Comparison of ENCODE assay signal across 8 cellular contexts in genomic region chr3:12395349-12396012, GRCh38.
DNase-seq lines count a peak whose midpoint lies in the region; ATAC-seq and TF ChIP-seq lines count a peak whose summit lies in the region.

No MANE protein-coding gene starts in this region.

- 83% methylated on average over 5 of the region's 5 CpGs for WGBS in right cardiac atrium

- POLR2A ChIA-PET in CD8-positive, alpha-beta T cell (lab: Charles Lee), result interaction anchor here (0.5 kb wide), 1 partner anchor 844 kb away, joined by 7 read pairs; no protein-coding TSS in a partner anchor

- intact Hi-C loops in CD8-positive, alpha-beta T cell (cut with DNase I, micrococcal nuclease), result no loop called here
- intact Hi-C loops in right cardiac atrium (cut with DNase I), result no loop called here

- no peak for DNase-seq in CD8-positive, alpha-beta T cell
- DNase-seq in activated T-cell treated with anti-CD3 and anti-CD28 coated beads, Interleukin-2, amount 50 U/mL, for 72 hours, result peak; percentile 44 to 50
- no peak for DNase-seq in C1 segment of cervical spinal cord (lab: John Stamatoyannopoulos, UW)
- DNase-seq in NCI-H82 (lab: John Stamatoyannopoulos, UW), result no peak
- no peak for DNase-seq in activated gamma-delta T cell (lab: John Stamatoyannopoulos, UW)
- no peak for DNase-seq in right cardiac atrium

- H3K36me3 Mint-ChIP-seq in CD8-positive, alpha-beta T cell, result no peaks in the 10 kb centered on the region
- H3K36me3 Mint-ChIP-seq in activated T-cell treated with anti-CD3 and anti-CD28 coated beads, Interleukin-2, amount 50 U/mL, for 72 hours (ENCODE audit: insufficient read depth in 2 of 2), result no peaks in the 10 kb centered on the region

- H3K27me3 ChIP-seq in CD8-positive, alpha-beta T cell (ENCODE audit: insufficient read depth, low read length), result no peaks in the 10 kb centered on the region
- H3K27me3 ChIP-seq in right cardiac atrium (ENCODE audit: control insufficient read depth, insufficient read depth), result no peaks in the 10 kb centered on the region

- peak overlapping the region; percentile 42 for H3K4me3 Mint-ChIP-seq in CD8-positive, alpha-beta T cell
- H3K4me3 Mint-ChIP-seq in activated T-cell treated with anti-CD3 and anti-CD28 coated beads, Interleukin-2, amount 50 U/mL, for 72 hours, result peak overlapping the region; percentile 58 to 59

- no peak overlapping the region for H3K4me3 ChIP-seq in CD8-positive, alpha-beta T cell (ENCODE audit: low read depth, low read length)
- H3K4me3 ChIP-seq in right cardiac atrium (ENCODE audit: low read length), result no peak overlapping the region

- peaks cover 4% of the 10 kb centered on the region for H3K4me1 Mint-ChIP-seq in CD8-positive, alpha-beta T cell (ENCODE audit: low read depth)
- peaks cover 28% of the 10 kb centered on the region for H3K4me1 Mint-ChIP-seq in activated T-cell treated with anti-CD3 and anti-CD28 coated beads, Interleukin-2, amount 50 U/mL, for 72 hours (ENCODE audit: low read depth)

- TF ChIP-seq CTCF in CD8-positive, alpha-beta T cell (IDR thresholded peaks at IDR 0.05), result no peak

- peaks cover 9% of the 10 kb centered on the region for H3K27me3 Mint-ChIP-seq in CD8-positive, alpha-beta T cell (ENCODE audit: low read depth)
- peaks cover 33% of the 10 kb centered on the region for H3K27me3 Mint-ChIP-seq in activated T-cell treated with anti-CD3 and anti-CD28 coated beads, Interleukin-2, amount 50 U/mL, for 72 hours (ENCODE audit: low read depth)

- no peaks in the 10 kb centered on the region for H3K9me3 Mint-ChIP-seq in CD8-positive, alpha-beta T cell
- no peaks in the 10 kb centered on the region for H3K9me3 Mint-ChIP-seq in activated T-cell treated with anti-CD3 and anti-CD28 coated beads, Interleukin-2, amount 50 U/mL, for 72 hours

- H3K27ac ChIP-seq in CD8-positive, alpha-beta T cell (ENCODE audit: low read depth, low read length), result no peak overlapping the region
- no peak overlapping the region for H3K27ac ChIP-seq in right cardiac atrium (ENCODE audit: low read length)

- no peaks in the 10 kb centered on the region for H3K4me1 ChIP-seq in CD8-positive, alpha-beta T cell (ENCODE audit: insufficient read depth, low read length)
- H3K4me1 ChIP-seq in right cardiac atrium (ENCODE audit: control insufficient read depth, insufficient read depth, low read length), result no peaks in the 10 kb centered on the region

- CTCF ChIA-PET in CD8-positive, alpha-beta T cell (lab: Charles Lee), result no interaction called here

- no peaks in the 10 kb centered on the region for H3K9me3 ChIP-seq in CD8-positive, alpha-beta T cell (ENCODE audit: low read length)
- H3K9me3 ChIP-seq in right cardiac atrium (ENCODE audit: control insufficient read depth, low read length), result no peaks in the 10 kb centered on the region

- no peak overlapping the region for H3K27ac Mint-ChIP-seq in CD8-positive, alpha-beta T cell
- H3K27ac Mint-ChIP-seq in activated T-cell treated with anti-CD3 and anti-CD28 coated beads, Interleukin-2, amount 50 U/mL, for 72 hours, result peak overlapping the region; percentile 15

- no peaks in the 10 kb centered on the region for H3K36me3 ChIP-seq in CD8-positive, alpha-beta T cell (ENCODE audit: insufficient read depth, low read length)

- ATAC-seq in CD8-positive, alpha-beta T cell, result no peak
- ATAC-seq in GM19328 (IDR thresholded peaks at IDR 0.05; ENCODE audit: unreplicated experiment) (peak; percentile 98), HG03108 (IDR thresholded peaks at IDR 0.05; ENCODE audit: unreplicated experiment) (peak; percentile 96), right cardiac atrium (no peak)
- peak; percentile 97 for ATAC-seq in activated T-cell treated with anti-CD3 and anti-CD28 coated beads, Interleukin-2, amount 50 U/mL, for 72 hours (replicated peaks in 1 of 2)

Comparison
In these comparisons a context has a peak if more than half of its experiments do, and no peak if none do; other contexts are left out.
1. ATAC-seq: peak in GM19328 (single experiment), HG03108 (single experiment) and activated T-cell treated with anti-CD3 and anti-CD28 coated beads, Interleukin-2, amount 50 U/mL, for 72 hours (2 of 2); none in CD8-positive, alpha-beta T cell (single experiment) and right cardiac atrium (0 of 2).
2. DNase-seq: peak in activated T-cell treated with anti-CD3 and anti-CD28 coated beads, Interleukin-2, amount 50 U/mL, for 72 hours (2 of 2); none in CD8-positive, alpha-beta T cell (0 of 7), C1 segment of cervical spinal cord (0 of 14), NCI-H82 (single experiment), activated gamma-delta T cell (single experiment) and right cardiac atrium (0 of 3).